ENCODE assay signal across 20 cellular contexts in genomic region chr22:17410576-17410975, GRCh38. TPM values are rescaled to one million over a fixed set of nuclear protein-coding genes. Genes with fewer than 3 reads are reported as not detected.
A peak's percentile ranks its signal among the peaks of the same experiment; 100 is the strongest.
DNase-seq lines count a peak whose midpoint lies in the region; ATAC-seq, FAIRE-seq and TF ChIP-seq lines count a peak whose summit lies in the region.
"Had no signal": no experiment of that assay in that cellular context is flagged by ENCODE, and none has a peak within 500 bp of the region (broad histone marks: within the 10 kb centered on the region; RNA-seq: fewer than 3 reads in every experiment).

No MANE protein-coding gene starts in this region.

- no peak overlapping the region for H3K4me3 ChIP-seq in HEK293 (ENCODE audit: low read depth, low read length)
- H3K4me3 ChIP-seq in astrocyte (ENCODE audit: insufficient read depth, low read depth, low read length): no peak overlapping the region
- H3K4me3 ChIP-seq in fibroblast of mammary gland (ENCODE audit: control insufficient read depth, low read depth, low read length): no peak overlapping the region

- no peaks in the 10 kb centered on the region for H3K9me3 Mint-ChIP-seq in astrocyte (ENCODE audit: unreplicated experiment)
- H3K9me3 Mint-ChIP-seq: CD8-positive, alpha-beta T cell had no signal

- H3K9me3 ChIP-seq in HEK293 (ENCODE audit: control insufficient read depth, insufficient read depth, low read depth, low read length) (no peaks in the 10 kb centered on the region), astrocyte (ENCODE audit: insufficient read depth, low read depth, low read length) (no peaks in the 10 kb centered on the region)

- H3K4me3 Mint-ChIP-seq in astrocyte (ENCODE audit: unreplicated experiment): no peak overlapping the region
- H3K4me3 Mint-ChIP-seq: CD8-positive, alpha-beta T cell; HFFc6 had no signal

- TF ChIP-seq CTCF in HEK293 (tag by site-specific recombination; IDR thresholded peaks at IDR 0.05) (no peak), astrocyte (IDR thresholded peaks at IDR 0.05; ENCODE audit: insufficient read depth, low read depth, low read length) (no peak), fibroblast of mammary gland (conservative IDR thresholded peaks at IDR 0.05; ENCODE audit: control insufficient read depth, insufficient read depth, low read depth, low read length) (no peak)

- no peak overlapping the region for H2AFZ ChIP-seq in astrocyte (ENCODE audit: low read depth, low read length)

- no peak overlapping the region for H3K9ac ChIP-seq in astrocyte (ENCODE audit: low read length)

- DNase-seq in astrocyte (ENCODE audit: low read depth): peak; percentile 27
- peak; percentile 7 for DNase-seq in fibroblast of mammary gland (ENCODE audit: low read depth)
- DNase-seq in renal cortical epithelial cell (ENCODE audit: low read depth): peak; percentile 16
- DNase-seq in putamen (ENCODE audit: low spot score): no peak
- no peak for DNase-seq in NCI-H1436 treated with DMSO at 0.1 percent for 48 hours (lab: John Stamatoyannopoulos, UW)
- DNase-seq: AML-193; CD8-positive, alpha-beta T cell; GF-D8; H7; HFFc6; Kasumi-1; MM.1S; NCI-H1092; NCI-H1436; NCI-H1930; NCI-H510A; NCI-H748 treated with DMSO at 0.1 percent for 48 hours had no signal

- H3K4me2 ChIP-seq in astrocyte (ENCODE audit: low read length): no peak overlapping the region

- H3K4me1 ChIP-seq in HEK293 (ENCODE audit: control insufficient read depth, insufficient read depth, low read length) (peaks cover 8% of the 10 kb centered on the region), astrocyte (ENCODE audit: insufficient read depth, low read length) (peaks cover 4% of the 10 kb centered on the region)

- H3K79me2 ChIP-seq in astrocyte (ENCODE audit: insufficient read depth, low read length): no peaks in the 10 kb centered on the region

- FAIRE-seq in astrocyte (lab: Jason Lieb, UNC): no peak

- no peak overlapping the region for H3K27ac ChIP-seq in HEK293 (ENCODE audit: extremely low read depth, low read depth, low read length)
- no peak overlapping the region for H3K27ac ChIP-seq in astrocyte (ENCODE audit: low read depth, low read length)

- no peak for ATAC-seq in GM21737 (IDR thresholded peaks at IDR 0.05; ENCODE audit: unreplicated experiment)
- ATAC-seq: CD8-positive, alpha-beta T cell; Panc1 had no signal

- H3K36me3 ChIP-seq in HEK293 (ENCODE audit: control insufficient read depth in 2 of 2, insufficient read depth in 1 of 2, low read length in 2 of 2): no peaks in the 10 kb centered on the region; a peak in 1 of 3 replicates
- H3K36me3 ChIP-seq in astrocyte (ENCODE audit: insufficient read depth, low read length): no peaks in the 10 kb centered on the region

- POLR2A ChIA-PET in HEK293 (lab: Yijun Ruan, JAX): no interaction called here

- CTCF ChIA-PET in HEK293 (lab: Yijun Ruan, JAX): interaction anchor here (0.6 kb wide), 1 partner anchor 27 kb away, joined by 3 read pairs; no protein-coding TSS in a partner anchor

- no peaks in the 10 kb centered on the region for H4K20me1 ChIP-seq in astrocyte (ENCODE audit: insufficient read depth, low read length)

- H3K4me1 Mint-ChIP-seq in astrocyte (ENCODE audit: low read depth, unreplicated experiment): peaks cover 28% of the 10 kb centered on the region

- no peak overlapping the region for H3K27ac Mint-ChIP-seq in astrocyte (ENCODE audit: unreplicated experiment)
- H3K27ac Mint-ChIP-seq: CD8-positive, alpha-beta T cell; HFFc6 had no signal

- no peaks in the 10 kb centered on the region for H3K36me3 Mint-ChIP-seq in astrocyte (ENCODE audit: low read depth, unreplicated experiment)
- H3K36me3 Mint-ChIP-seq: CD8-positive, alpha-beta T cell had no signal

- H3K27me3 Mint-ChIP-seq in astrocyte (ENCODE audit: low read depth, unreplicated experiment): no peaks in the 10 kb centered on the region

- no peaks in the 10 kb centered on the region for H3K27me3 ChIP-seq in astrocyte (ENCODE audit: insufficient read depth, low read length)

TF ChIP-seq in HEK293, 187 proteins besides CTCF, POLR2A, EP300 and RAD21:
- TF ChIP-seq ZNF37A (tag by site-specific recombination; IDR thresholded peaks at IDR 0.05) (no peak), BCL6B (tag by site-specific recombination; IDR thresholded peaks at IDR 0.05) (no peak), ZNF121 (tag by site-specific recombination; IDR thresholded peaks at IDR 0.05) (0 out of 2 replicates have a peak, but pooled peaks have one; percentile 41)
TF ChIP-seq in HEK293: peak in this region for 1.

RNA-seq across cellular contexts. Expression of gene CECR2, which starts 41.3 kb away (rescaled TPM):
- total RNA-seq in astrocyte (12.6 and 15.7 TPM in 2 replicates), renal cortical epithelial cell (0.10 and 0.17 TPM in 2 replicates)
- total RNA-seq: HFFc6 had no signal

Comparison
In these comparisons a context has a peak if more than half of its experiments do, and no peak if none do; other contexts are left out.
1. DNase-seq: peak in astrocyte (single experiment), fibroblast of mammary gland (single experiment) and renal cortical epithelial cell (single experiment); none in putamen (single experiment) and NCI-H1436 treated with DMSO at 0.1 percent for 48 hours (single experiment).
2. RNA of gene CECR2, which starts 41.3 kb away (total RNA-seq): 12.6 to 15.7 TPM in astrocyte; 0.10 to 0.17 TPM in renal cortical epithelial cell; every median in the first group is over 10 times any median in the second.